1 cellular context compared by ENCODE assay signal in the genomic region with DNA sequence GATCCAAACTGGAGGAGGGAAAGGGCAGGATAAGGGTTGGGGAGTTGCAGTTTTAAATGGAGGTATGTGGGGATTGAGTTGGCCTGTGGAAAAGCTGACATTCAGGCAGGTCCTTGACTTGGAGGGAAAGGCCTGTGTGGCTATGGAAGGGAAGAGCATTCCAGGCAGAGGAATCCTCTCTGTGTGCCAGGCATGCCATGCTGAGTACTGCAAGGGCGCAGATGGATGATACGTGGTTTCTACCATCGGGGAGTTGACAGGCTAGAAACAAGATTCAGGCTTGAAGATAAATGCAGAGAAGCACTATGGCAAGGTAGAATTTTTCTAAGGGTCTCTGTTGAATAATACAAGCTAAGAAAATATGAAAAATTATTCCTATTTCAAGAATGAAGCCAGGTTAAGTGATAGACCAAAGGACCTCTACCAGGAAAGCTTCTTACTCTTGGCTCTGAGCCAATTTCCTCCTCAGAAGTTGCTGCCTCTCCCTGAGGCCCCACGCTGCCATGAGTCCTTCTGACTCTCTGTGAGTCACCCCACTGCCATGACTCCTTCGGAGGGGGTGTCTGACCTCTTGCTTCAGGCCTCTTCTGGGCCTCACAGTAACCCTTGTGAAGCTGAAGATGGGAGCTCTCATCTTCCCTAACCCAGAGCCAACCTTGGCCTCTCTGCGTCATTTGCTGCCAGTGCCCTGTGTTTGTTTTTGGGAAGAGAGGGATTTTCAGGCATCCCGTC.
TF ChIP-seq lines count a peak whose summit lies in the region.

No MANE protein-coding gene starts in this region.

TF ChIP-seq in HEK293, 187 proteins besides CTCF, POLR2A, EP300 and RAD21 (continued from another document):
- TF ChIP-seq, protein P1, sequence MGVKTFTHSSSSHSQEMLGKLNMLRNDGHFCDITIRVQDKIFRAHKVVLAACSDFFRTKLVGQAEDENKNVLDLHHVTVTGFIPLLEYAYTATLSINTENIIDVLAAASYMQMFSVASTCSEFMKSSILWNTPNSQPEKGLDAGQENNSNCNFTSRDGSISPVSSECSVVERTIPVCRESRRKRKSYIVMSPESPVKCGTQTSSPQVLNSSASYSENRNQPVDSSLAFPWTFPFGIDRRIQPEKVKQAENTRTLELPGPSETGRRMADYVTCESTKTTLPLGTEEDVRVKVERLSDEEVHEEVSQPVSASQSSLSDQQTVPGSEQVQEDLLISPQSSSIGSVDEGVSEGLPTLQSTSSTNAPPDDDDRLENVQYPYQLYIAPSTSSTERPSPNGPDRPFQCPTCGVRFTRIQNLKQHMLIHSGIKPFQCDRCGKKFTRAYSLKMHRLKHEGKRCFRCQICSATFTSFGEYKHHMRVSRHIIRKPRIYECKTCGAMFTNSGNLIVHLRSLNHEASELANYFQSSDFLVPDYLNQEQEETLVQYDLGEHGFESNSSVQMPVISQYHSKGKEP (tag by site-specific recombination; IDR thresholded peaks at IDR 0.05), result peak; percentile 71
- TF ChIP-seq ZNF830 (tag by site-specific recombination; IDR thresholded peaks at IDR 0.05; ENCODE audit: low read depth), result peak; percentile 15; the same call in 1 of the 2 replicates
- TF ChIP-seq ZIC2 (tag by site-specific recombination; IDR thresholded peaks at IDR 0.05), result peak; percentile 74
- TF ChIP-seq ZNF37A (tag by site-specific recombination; IDR thresholded peaks at IDR 0.05), result peak; percentile 71; the same call in 1 of the 2 replicates
- peak; percentile 38; the same call in 1 of the 2 replicates for TF ChIP-seq ZNF549 (tag by site-specific recombination; IDR thresholded peaks at IDR 0.05)
- 0 out of 2 replicates have a peak, but pooled peaks have one; percentile 34 for TF ChIP-seq ZNF132 (tag by site-specific recombination; IDR thresholded peaks at IDR 0.05; ENCODE audit: borderline replicate concordance)
- TF ChIP-seq ZNF174 (tag by site-specific recombination; IDR thresholded peaks at IDR 0.05), result peak; percentile 92; the same call in 1 of the 2 replicates
- TF ChIP-seq ZBTB48 (tag by site-specific recombination; IDR thresholded peaks at IDR 0.05), result peak; percentile 33; the same call in 1 of the 2 replicates
- TF ChIP-seq ZNF571 (tag by site-specific recombination; IDR thresholded peaks at IDR 0.05), result peak; percentile 68; the same call in 1 of the 2 replicates
- TF ChIP-seq ZNF184 (tag by site-specific recombination; IDR thresholded peaks at IDR 0.05), result peak; percentile 95
- peak; percentile 78 for TF ChIP-seq ZBTB17 (tag by site-specific recombination; IDR thresholded peaks at IDR 0.05)
- 0 out of 2 replicates have a peak, but pooled peaks have one; percentile 20 for TF ChIP-seq ZBTB20 (tag by site-specific recombination; IDR thresholded peaks at IDR 0.05)
- TF ChIP-seq YY2 (tag by site-specific recombination; IDR thresholded peaks at IDR 0.05), result peak; percentile 28; the same call in 1 of the 2 replicates
- TF ChIP-seq ZNF776 (tag by site-specific recombination; IDR thresholded peaks at IDR 0.05; ENCODE audit: borderline replicate concordance), result peak; percentile 90
- TF ChIP-seq ZNF350 (tag by site-specific recombination; IDR thresholded peaks at IDR 0.05), result peak; percentile 85
- no peak for TF ChIP-seq ZNF624 (tag by site-specific recombination; IDR thresholded peaks at IDR 0.05)
- no peak for TF ChIP-seq ZNF596 (tag by site-specific recombination; IDR thresholded peaks at IDR 0.05)
- TF ChIP-seq IKZF3 (tag by site-specific recombination; IDR thresholded peaks at IDR 0.05), result peak; percentile 39; the same call in 1 of the 2 replicates
- TF ChIP-seq, protein P2, sequence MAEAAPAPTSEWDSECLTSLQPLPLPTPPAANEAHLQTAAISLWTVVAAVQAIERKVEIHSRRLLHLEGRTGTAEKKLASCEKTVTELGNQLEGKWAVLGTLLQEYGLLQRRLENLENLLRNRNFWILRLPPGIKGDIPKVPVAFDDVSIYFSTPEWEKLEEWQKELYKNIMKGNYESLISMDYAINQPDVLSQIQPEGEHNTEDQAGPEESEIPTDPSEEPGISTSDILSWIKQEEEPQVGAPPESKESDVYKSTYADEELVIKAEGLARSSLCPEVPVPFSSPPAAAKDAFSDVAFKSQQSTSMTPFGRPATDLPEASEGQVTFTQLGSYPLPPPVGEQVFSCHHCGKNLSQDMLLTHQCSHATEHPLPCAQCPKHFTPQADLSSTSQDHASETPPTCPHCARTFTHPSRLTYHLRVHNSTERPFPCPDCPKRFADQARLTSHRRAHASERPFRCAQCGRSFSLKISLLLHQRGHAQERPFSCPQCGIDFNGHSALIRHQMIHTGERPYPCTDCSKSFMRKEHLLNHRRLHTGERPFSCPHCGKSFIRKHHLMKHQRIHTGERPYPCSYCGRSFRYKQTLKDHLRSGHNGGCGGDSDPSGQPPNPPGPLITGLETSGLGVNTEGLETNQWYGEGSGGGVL (tag by site-specific recombination; IDR thresholded peaks at IDR 0.05), result peak; percentile 63
- TF ChIP-seq, protein P3, sequence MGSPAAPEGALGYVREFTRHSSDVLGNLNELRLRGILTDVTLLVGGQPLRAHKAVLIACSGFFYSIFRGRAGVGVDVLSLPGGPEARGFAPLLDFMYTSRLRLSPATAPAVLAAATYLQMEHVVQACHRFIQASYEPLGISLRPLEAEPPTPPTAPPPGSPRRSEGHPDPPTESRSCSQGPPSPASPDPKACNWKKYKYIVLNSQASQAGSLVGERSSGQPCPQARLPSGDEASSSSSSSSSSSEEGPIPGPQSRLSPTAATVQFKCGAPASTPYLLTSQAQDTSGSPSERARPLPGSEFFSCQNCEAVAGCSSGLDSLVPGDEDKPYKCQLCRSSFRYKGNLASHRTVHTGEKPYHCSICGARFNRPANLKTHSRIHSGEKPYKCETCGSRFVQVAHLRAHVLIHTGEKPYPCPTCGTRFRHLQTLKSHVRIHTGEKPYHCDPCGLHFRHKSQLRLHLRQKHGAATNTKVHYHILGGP (tag by site-specific recombination; IDR thresholded peaks at IDR 0.05), result peak; percentile 52; the same call in 1 of the 2 replicates
- 0 out of 2 replicates have a peak, but pooled peaks have one; percentile 72 for TF ChIP-seq ZNF311 (tag by site-specific recombination; IDR thresholded peaks at IDR 0.05; ENCODE audit: borderline replicate concordance)
- no peak for TF ChIP-seq PBX3 (CRISPR knock-in tag; IDR thresholded peaks at IDR 0.05)
- peak; percentile 83; the same call in 1 of the 2 replicates for TF ChIP-seq ZNF544 (tag by site-specific recombination; IDR thresholded peaks at IDR 0.05)
- peak; percentile 81; the same call in 1 of the 2 replicates for TF ChIP-seq ZNF473 (tag by site-specific recombination; IDR thresholded peaks at IDR 0.05)
- no peak for TF ChIP-seq ZNF426 (tag by site-specific recombination; IDR thresholded peaks at IDR 0.05)
- TF ChIP-seq ZNF660 (tag by site-specific recombination; IDR thresholded peaks at IDR 0.05), result peak; percentile 99
- no peak for TF ChIP-seq ZNF785 (tag by site-specific recombination; IDR thresholded peaks at IDR 0.05)
- TF ChIP-seq OSR2 (tag by site-specific recombination; IDR thresholded peaks at IDR 0.05), result peak; percentile 37; the same call in 1 of the 2 replicates
- no peak for TF ChIP-seq ZBTB10 (tag by site-specific recombination; IDR thresholded peaks at IDR 0.05)
- 0 out of 2 replicates have a peak, but pooled peaks have one; percentile 51 for TF ChIP-seq KLF10 (tag by site-specific recombination; IDR thresholded peaks at IDR 0.05)
- peak; percentile 77; the same call in 1 of the 2 replicates for TF ChIP-seq ZNF112 (tag by site-specific recombination; IDR thresholded peaks at IDR 0.05)
- TF ChIP-seq ZFP37 (tag by site-specific recombination; IDR thresholded peaks at IDR 0.05), result no peak
- TF ChIP-seq ZNF610 (tag by site-specific recombination; IDR thresholded peaks at IDR 0.05; ENCODE audit: borderline replicate concordance), result no peak
- peak; percentile 44 for TF ChIP-seq GLIS2 (tag by site-specific recombination; IDR thresholded peaks at IDR 0.05)
TF ChIP-seq in HEK293: peak in this region for 28.
